12 cellular contexts compared by ENCODE assay signal in the genomic region with DNA sequence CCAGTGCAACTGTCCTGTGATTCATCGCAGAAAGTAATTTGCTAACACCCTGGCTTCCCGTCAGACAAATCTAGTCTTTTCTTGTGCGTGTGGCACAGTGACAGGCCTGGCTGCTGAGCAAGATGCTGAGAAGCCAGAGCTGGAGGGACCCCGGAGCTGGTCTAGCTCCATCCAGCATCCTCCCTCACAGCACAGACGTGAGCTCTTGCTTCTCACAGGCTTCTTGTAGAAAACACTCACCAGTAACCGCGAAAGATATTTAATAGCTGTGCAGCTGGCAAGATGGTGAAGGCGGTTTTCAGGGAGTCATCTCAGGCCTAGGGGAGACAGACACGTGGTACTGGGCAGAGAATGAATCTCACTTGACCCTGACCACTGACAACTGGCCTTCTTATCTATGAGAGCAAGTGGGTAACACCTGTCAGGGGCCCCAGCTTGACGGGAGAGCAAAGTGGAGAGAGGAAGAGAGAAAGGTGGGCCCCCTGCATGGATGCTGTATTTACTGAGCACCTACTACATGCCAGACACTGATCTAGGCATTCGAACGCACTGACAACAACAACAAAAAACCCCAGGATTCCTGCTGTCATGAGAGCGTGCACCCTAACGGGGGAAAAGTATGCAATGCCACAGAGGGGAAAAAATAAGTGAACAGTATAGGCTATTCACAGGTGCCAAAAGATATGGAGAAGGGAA.
DNase-seq lines count a peak whose midpoint lies in the region; ATAC-seq, FAIRE-seq and TF ChIP-seq lines count a peak whose summit lies in the region.
"Had no signal": no experiment of that assay in that cellular context is flagged by ENCODE, and none has a peak within 500 bp of the region (broad histone marks: within the 10 kb centered on the region; RNA-seq: fewer than 3 reads in every experiment).

No MANE protein-coding gene starts in this region.

- H3K4me3 Mint-ChIP-seq in nephron = no peak overlapping the region

- H3K4me2 ChIP-seq in DOHH2 (ENCODE audit: low read length) = peak overlapping the region; percentile 92
- peak overlapping the region; percentile 93 for H3K4me2 ChIP-seq in MM.1S (ENCODE audit: low read depth, low read length)

- H3K79me2 ChIP-seq in DOHH2 (ENCODE audit: control insufficient read depth, low read length) (peaks cover 92% of the 10 kb centered on the region), MM.1S (ENCODE audit: low read length) (peaks cover 90% of the 10 kb centered on the region)

- H3K36me3 ChIP-seq in DOHH2 (ENCODE audit: control insufficient read depth, low read length) (peaks cover 70% of the 10 kb centered on the region), MM.1S (replicated peaks; ENCODE audit: insufficient read depth, low read length) (no peaks in the 10 kb centered on the region)
- H3K36me3 ChIP-seq: adrenal gland, esophagus muscularis mucosa had no signal

- H3K9me2 ChIP-seq in DOHH2 (replicated peaks; ENCODE audit: control insufficient read depth, low read length) = no peaks in the 10 kb centered on the region
- no peaks in the 10 kb centered on the region for H3K9me2 ChIP-seq in MM.1S (replicated peaks; ENCODE audit: insufficient read depth, low read length)

- H3K27ac ChIP-seq in DOHH2 (ENCODE audit: low read depth, low read length) (peak overlapping the region; percentile 98), MM.1S (ENCODE audit: low read length) (peak overlapping the region; percentile 99)
- H3K27ac ChIP-seq: adrenal gland, esophagus muscularis mucosa had no signal

- H3K4me3 ChIP-seq in DOHH2 (ENCODE audit: low read length) (peak overlapping the region; percentile 73), MM.1S (ENCODE audit: low read length) (no peak overlapping the region), astrocyte of the spinal cord (ENCODE audit: low read depth, low read length) (no peak overlapping the region)
- H3K4me3 ChIP-seq: adrenal gland, esophagus muscularis mucosa had no signal

- H3K4me1 ChIP-seq in DOHH2 (ENCODE audit: control insufficient read depth, low read length) = peaks cover 100% of the 10 kb centered on the region
- H3K4me1 ChIP-seq in MM.1S (ENCODE audit: low read length) = peaks cover 82% of the 10 kb centered on the region
- H3K4me1 ChIP-seq: adrenal gland had no signal

- TF ChIP-seq CTCF in DOHH2 (IDR thresholded peaks at IDR 0.05; ENCODE audit: low read depth, low read length, poor library complexity, severe bottlenecking) (no peak), MM.1S (IDR thresholded peaks at IDR 0.05; ENCODE audit: low read length) (no peak), astrocyte of the spinal cord (IDR thresholded peaks at IDR 0.05; ENCODE audit: low read depth, low read length) (no peak), nephron (IDR thresholded peaks at IDR 0.05; ENCODE audit: unreplicated experiment in 3 of 3) (no peak)

- in situ Hi-C loops in astrocyte of the spinal cord (cut with HindIII; ENCODE audit: low sequenced_read_pairs) = no loop called here

- ATAC-seq in SK-N-SH treated with all-trans-retinoic acid at 6 μM for 48 hours = no peak

- no peak for FAIRE-seq in GM12892 (lab: Jason Lieb, UNC)
- FAIRE-seq: G401.6, HepG2 had no signal

- peaks cover 4% of the 10 kb centered on the region for H3K36me3 Mint-ChIP-seq in nephron (ENCODE audit: low read depth)

- H3K27ac Mint-ChIP-seq in nephron = peak overlapping the region; percentile 29 to 83 (median 81)

- no peaks in the 10 kb centered on the region for H4K20me1 ChIP-seq in DOHH2 (ENCODE audit: control insufficient read depth, insufficient read depth, low read depth, low read length)
- no peaks in the 10 kb centered on the region for H4K20me1 ChIP-seq in MM.1S (ENCODE audit: insufficient read depth, low read length)

- peaks cover 45% of the 10 kb centered on the region for H3F3A ChIP-seq in DOHH2 (ENCODE audit: control insufficient read depth, insufficient read depth)
- H3F3A ChIP-seq in MM.1S (ENCODE audit: insufficient read depth, low read length) = peaks cover 83% of the 10 kb centered on the region

- H3K27me3 ChIP-seq in DOHH2 (ENCODE audit: control insufficient read depth, low read length) (no peaks in the 10 kb centered on the region), MM.1S (replicated peaks; ENCODE audit: insufficient read depth, low read length) (no peaks in the 10 kb centered on the region)
- H3K27me3 ChIP-seq: adrenal gland, esophagus muscularis mucosa had no signal

- H3K9me3 ChIP-seq in DOHH2 (ENCODE audit: control insufficient read depth, insufficient read depth, low read length) (no peaks in the 10 kb centered on the region), MM.1S (replicated peaks; ENCODE audit: insufficient read depth, low read length) (no peaks in the 10 kb centered on the region)
- H3K9me3 ChIP-seq: adrenal gland, esophagus muscularis mucosa had no signal

- TF ChIP-seq POLR2A in GM12892 (IDR thresholded peaks at IDR 0.05; ENCODE audit: low read depth, low read length) = no peak

- H3K9me3 Mint-ChIP-seq in nephron = no peaks in the 10 kb centered on the region

- H3K27me3 Mint-ChIP-seq in nephron (ENCODE audit: low read depth) = peaks cover 16% of the 10 kb centered on the region

- no peak overlapping the region for H2AFZ ChIP-seq in MM.1S (ENCODE audit: low read length)

- peaks cover 51% of the 10 kb centered on the region for H3K4me1 Mint-ChIP-seq in nephron

- H3K9ac ChIP-seq in MM.1S (ENCODE audit: low read length) = peak overlapping the region; percentile 71

- DNase-seq in MM.1S (peak; percentile 66), astrocyte of the spinal cord (ENCODE audit: low read depth, low spot score) (peak; percentile 55), GM12892 (ENCODE audit: insufficient read length) (no peak), NCI-H1930 (lab: John Stamatoyannopoulos, UW) (no peak)
- DNase-seq: adrenal gland, left colon had no signal

TF ChIP-seq in SK-N-SH treated with all-trans-retinoic acid at 6 μM for 48 hours, 23 proteins besides CTCF, POLR2A, EP300 and RAD21:
- TF ChIP-seq PPARA (CRISPR knock-in tag; IDR thresholded peaks at IDR 0.05; ENCODE audit: borderline replicate concordance) (no peak), ZFP30 (CRISPR knock-in tag; IDR thresholded peaks at IDR 0.05) (no peak), OSR1 (CRISPR knock-in tag; IDR thresholded peaks at IDR 0.05) (no peak), ZNF70 (CRISPR knock-in tag; IDR thresholded peaks at IDR 0.05) (no peak), BACH2 (CRISPR knock-in tag; IDR thresholded peaks at IDR 0.05; ENCODE audit: borderline replicate concordance) (no peak), TSHZ2 (CRISPR knock-in tag; IDR thresholded peaks at IDR 0.05) (no peak), ZFP3 (CRISPR knock-in tag; IDR thresholded peaks at IDR 0.05) (no peak), ISL1 (CRISPR knock-in tag; IDR thresholded peaks at IDR 0.05) (no peak), GLIS3 (CRISPR knock-in tag; IDR thresholded peaks at IDR 0.05) (no peak), ZNF565 (CRISPR knock-in tag; conservative IDR thresholded peaks at IDR 0.05; ENCODE audit: low read depth) (no peak)
- TF ChIP-seq, protein P1, sequence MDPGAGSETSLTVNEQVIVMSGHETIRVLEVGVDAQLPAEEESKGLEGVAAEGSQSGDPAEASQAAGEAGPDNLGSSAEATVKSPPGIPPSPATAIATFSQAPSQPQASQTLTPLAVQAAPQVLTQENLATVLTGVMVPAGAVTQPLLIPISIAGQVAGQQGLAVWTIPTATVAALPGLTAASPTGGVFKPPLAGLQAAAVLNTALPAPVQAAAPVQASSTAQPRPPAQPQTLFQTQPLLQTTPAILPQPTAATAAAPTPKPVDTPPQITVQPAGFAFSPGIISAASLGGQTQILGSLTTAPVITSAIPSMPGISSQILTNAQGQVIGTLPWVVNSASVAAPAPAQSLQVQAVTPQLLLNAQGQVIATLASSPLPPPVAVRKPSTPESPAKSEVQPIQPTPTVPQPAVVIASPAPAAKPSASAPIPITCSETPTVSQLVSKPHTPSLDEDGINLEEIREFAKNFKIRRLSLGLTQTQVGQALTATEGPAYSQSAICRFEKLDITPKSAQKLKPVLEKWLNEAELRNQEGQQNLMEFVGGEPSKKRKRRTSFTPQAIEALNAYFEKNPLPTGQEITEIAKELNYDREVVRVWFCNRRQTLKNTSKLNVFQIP (CRISPR knock-in tag; IDR thresholded peaks at IDR 0.05; ENCODE audit: borderline replicate concordance, low read depth) = no peak
- TF ChIP-seq, protein P2, sequence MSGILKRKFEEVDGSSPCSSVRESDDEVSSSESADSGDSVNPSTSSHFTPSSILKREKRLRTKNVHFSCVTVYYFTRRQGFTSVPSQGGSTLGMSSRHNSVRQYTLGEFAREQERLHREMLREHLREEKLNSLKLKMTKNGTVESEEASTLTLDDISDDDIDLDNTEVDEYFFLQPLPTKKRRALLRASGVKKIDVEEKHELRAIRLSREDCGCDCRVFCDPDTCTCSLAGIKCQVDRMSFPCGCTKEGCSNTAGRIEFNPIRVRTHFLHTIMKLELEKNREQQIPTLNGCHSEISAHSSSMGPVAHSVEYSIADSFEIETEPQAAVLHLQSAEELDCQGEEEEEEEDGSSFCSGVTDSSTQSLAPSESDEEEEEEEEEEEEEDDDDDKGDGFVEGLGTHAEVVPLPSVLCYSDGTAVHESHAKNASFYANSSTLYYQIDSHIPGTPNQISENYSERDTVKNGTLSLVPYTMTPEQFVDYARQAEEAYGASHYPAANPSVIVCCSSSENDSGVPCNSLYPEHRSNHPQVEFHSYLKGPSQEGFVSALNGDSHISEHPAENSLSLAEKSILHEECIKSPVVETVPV (CRISPR knock-in tag; IDR thresholded peaks at IDR 0.05) = no peak

Comparison
In these comparisons a context has a peak if more than half of its experiments do, and no peak if none do; other contexts are left out.
1. DNase-seq: peak in MM.1S (single experiment) and astrocyte of the spinal cord (single experiment); none in GM12892 (single experiment) and NCI-H1930 (0 of 2).